Comparison of ENCODE assay signal across 15 cellular contexts in the genomic region with DNA sequence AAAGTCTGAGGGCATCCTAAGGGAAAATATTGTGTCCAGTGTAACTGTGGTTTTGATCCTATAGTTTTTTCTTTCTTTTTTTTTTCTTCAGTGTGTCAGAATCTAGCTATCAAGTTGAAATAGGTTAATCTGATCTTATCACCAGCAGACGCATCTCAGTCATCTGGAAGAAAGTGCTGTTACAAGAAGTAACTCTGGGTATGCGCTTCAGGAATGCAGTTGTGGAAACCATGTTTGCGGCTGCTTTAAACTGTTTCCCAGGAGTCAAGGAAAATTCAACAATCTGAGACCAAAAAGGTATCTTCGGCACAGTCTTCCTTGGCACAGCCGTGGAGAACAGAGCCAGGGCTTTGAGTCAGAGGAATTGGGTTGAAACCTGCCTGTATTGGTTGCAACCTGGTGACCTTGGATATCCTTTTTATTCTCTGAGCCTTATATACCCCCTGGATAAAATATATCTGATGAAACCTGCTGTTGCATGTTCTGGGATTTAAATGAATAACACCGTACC. TPM values are rescaled to one million over a fixed set of nuclear protein-coding genes. Genes with fewer than 3 reads are reported as not detected.
DNase-seq lines count a peak whose midpoint lies in the region; ATAC-seq and TF ChIP-seq lines count a peak whose summit lies in the region.
"Had no signal": no experiment of that assay in that cellular context is flagged by ENCODE, and none has a peak within 500 bp of the region (broad histone marks: within the 10 kb centered on the region; RNA-seq: fewer than 3 reads in every experiment).

No MANE protein-coding gene starts in this region.

- H3K27ac ChIP-seq in foreskin keratinocyte (no peak overlapping the region), parathyroid adenoma (no peak overlapping the region)
- H3K27ac ChIP-seq: 22Rv1, HL-60 had no signal

- ATAC-seq in foreskin keratinocyte (peak; percentile 38), HG03342 (IDR thresholded peaks at IDR 0.05; ENCODE audit: unreplicated experiment) (no peak)
- ATAC-seq: CD8-positive, alpha-beta T cell had no signal

- H3K4me2 ChIP-seq in parathyroid adenoma (ENCODE audit: low read length), result peak overlapping the region; percentile 79

- peak; percentile 3 for DNase-seq in activated CD8-positive, alpha-beta memory T cell treated with anti-CD3 and anti-CD28 coated beads for 24 hours
- no peak for DNase-seq in activated CD8-positive, alpha-beta memory T cell treated with anti-CD3 and anti-CD28 coated beads, Interleukin-2, amount 50 U/mL, for 4 hours
- DNase-seq in foreskin keratinocyte (peak; percentile 46 to 70), NCI-H1694 (lab: John Stamatoyannopoulos, UW) (no peak), NCI-H226 (no peak)
- DNase-seq: Caco-2; CD8-positive, alpha-beta T cell; DND-41; GDM1; HCEC 1CT; HFFc6 had no signal

- no peaks in the 10 kb centered on the region for H3K79me2 ChIP-seq in parathyroid adenoma

- no peaks in the 10 kb centered on the region for H3K9me3 ChIP-seq in parathyroid adenoma (ENCODE audit: control insufficient read depth, low read length)
- H3K9me3 ChIP-seq: Caco-2 had no signal

- no peak overlapping the region for H3K9ac ChIP-seq in parathyroid adenoma

- H2AFZ ChIP-seq in parathyroid adenoma, result no peak overlapping the region

- H3K36me3 ChIP-seq in parathyroid adenoma (ENCODE audit: control insufficient read depth, insufficient read depth, low read length), result no peaks in the 10 kb centered on the region

- H3K4me3 ChIP-seq in parathyroid adenoma (ENCODE audit: low read depth, low read length), result peak overlapping the region; percentile 42

- TF ChIP-seq CTCF in foreskin keratinocyte (conservative IDR thresholded peaks at IDR 0.05) (no peak), parathyroid adenoma (IDR thresholded peaks at IDR 0.05) (no peak)

- H3K4me1 ChIP-seq in foreskin keratinocyte (peaks cover 8% of the 10 kb centered on the region), parathyroid adenoma (peaks cover 5% of the 10 kb centered on the region)
- H3K4me1 ChIP-seq: Caco-2 had no signal

- no peaks in the 10 kb centered on the region for H3K27me3 ChIP-seq in foreskin keratinocyte
- no peaks in the 10 kb centered on the region for H3K27me3 ChIP-seq in parathyroid adenoma (ENCODE audit: control insufficient read depth, insufficient read depth, low read length)

RNA-seq across cellular contexts. Expression of a gene that starts 59.9 kb away (rescaled TPM):
- 99.6 and 110 TPM in 2 replicates for total RNA-seq in foreskin keratinocyte
- polyA plus RNA-seq in foreskin keratinocyte, result 93.9 and 94.1 TPM in 2 replicates

Comparison
In these comparisons a context has a peak if more than half of its experiments do, and no peak if none do; other contexts are left out.
1. DNase-seq: peak in activated CD8-positive, alpha-beta memory T cell treated with anti-CD3 and anti-CD28 coated beads for 24 hours (single experiment) and foreskin keratinocyte (2 of 2); none in activated CD8-positive, alpha-beta memory T cell treated with anti-CD3 and anti-CD28 coated beads, Interleukin-2, amount 50 U/mL, for 4 hours (single experiment), NCI-H1694 (single experiment) and NCI-H226 (single experiment).